1 cellular context compared by ENCODE assay signal in genomic region chr17:27449541-27449940, GRCh38.
TF ChIP-seq lines count a peak whose summit lies in the region.

No MANE protein-coding gene starts in this region.

TF ChIP-seq in HEK293, 187 proteins besides CTCF, POLR2A, EP300 and RAD21 (continued from another document):
- TF ChIP-seq PRDM10 (tag by site-specific recombination; IDR thresholded peaks at IDR 0.05) (peak; percentile 37; the same call in 1 of the 2 replicates), ZNF433 (tag by site-specific recombination; IDR thresholded peaks at IDR 0.05; ENCODE audit: low read depth) (no peak)
TF ChIP-seq in HEK293: peak in this region for 1.
